In genomic region chr3:5017953-5018531, GRCh38 we compare ENCODE assay signal across 8 cellular contexts. TPM values are rescaled to one million over a fixed set of nuclear protein-coding genes. Genes with fewer than 3 reads are reported as not detected.
A peak's percentile ranks its signal among the peaks of the same experiment; 100 is the strongest.
DNase-seq lines count a peak whose midpoint lies in the region; ATAC-seq and TF ChIP-seq lines count a peak whose summit lies in the region.

No MANE protein-coding gene starts in this region.

- no peaks in the 10 kb centered on the region for H4K20me1 ChIP-seq in fibroblast of lung (ENCODE audit: control insufficient read depth, extremely low read depth, insufficient read depth, low read length)

- H3K27ac Mint-ChIP-seq in progenitor cell of endocrine pancreas: peak overlapping the region; percentile 49

- peak overlapping the region; percentile 13 for H3K27ac ChIP-seq in fibroblast of lung (ENCODE audit: insufficient read depth, low read length)

- H3K79me2 ChIP-seq in fibroblast of lung (ENCODE audit: control insufficient read depth, insufficient read depth, low read length): no peaks in the 10 kb centered on the region

- no peaks in the 10 kb centered on the region for H3K9me3 ChIP-seq in fibroblast of lung (ENCODE audit: control insufficient read depth, insufficient read depth, low read depth, low read length)

- DNase-seq in Caki2 (ENCODE audit: low read depth): peak; percentile 69
- peak; percentile 85 for DNase-seq in RPMI7951 (ENCODE audit: low read depth)
- peak; percentile 49 to 75 for DNase-seq in fibroblast of lung (ENCODE audit: low read depth in 2 of 2)
- no peak for DNase-seq in progenitor cell of endocrine pancreas (ENCODE audit: low spot score, unreplicated experiment)
- DNase-seq in DMS114 treated with DMSO at 0.1 percent for 48 hours (lab: John Stamatoyannopoulos, UW; ENCODE audit: unreplicated experiment): no peak
- no peak for DNase-seq in cortex of kidney (lab: John Stamatoyannopoulos, UW)

- H3K27me3 Mint-ChIP-seq in progenitor cell of endocrine pancreas: peaks cover 56% of the 10 kb centered on the region

- H3K4me1 Mint-ChIP-seq in progenitor cell of endocrine pancreas (ENCODE audit: low read depth): peaks cover 21% of the 10 kb centered on the region

- no peaks in the 10 kb centered on the region for H3K36me3 ChIP-seq in fibroblast of lung (ENCODE audit: control insufficient read depth, insufficient read depth, low read length)

- in situ Hi-C loops in Caki2 (cut with HindIII; ENCODE audit: low pct_unique_long_range_greater_than_20kb, low sequenced_read_pairs): no loop called here

- no peak overlapping the region for H3K9ac ChIP-seq in fibroblast of lung (ENCODE audit: insufficient read depth, low read length)

- H3K4me1 ChIP-seq in fibroblast of lung (ENCODE audit: control insufficient read depth, extremely low read depth, insufficient read depth, low read length): peaks cover 19% of the 10 kb centered on the region

- no peaks in the 10 kb centered on the region for H3K9me3 Mint-ChIP-seq in progenitor cell of endocrine pancreas (ENCODE audit: low read depth)

- H3K4me3 ChIP-seq in fibroblast of lung (replicated peaks in 1 of 4; ENCODE audit: control extremely low read depth in 1 of 4, insufficient read depth in 1 of 4, low read depth in 3 of 4, low read length in 4 of 4): no peak overlapping the region

- H3K4me2 ChIP-seq in fibroblast of lung (ENCODE audit: extremely low read depth, insufficient read depth, low read length): no peak overlapping the region

- no peak overlapping the region for H2AFZ ChIP-seq in fibroblast of lung (ENCODE audit: low read length)

- ATAC-seq in GM21381 (IDR thresholded peaks at IDR 0.05; ENCODE audit: unreplicated experiment) (no peak), HG02763 (IDR thresholded peaks at IDR 0.05; ENCODE audit: unreplicated experiment) (no peak)

- H3K36me3 Mint-ChIP-seq in progenitor cell of endocrine pancreas (ENCODE audit: insufficient read depth): no peaks in the 10 kb centered on the region

- no peak for TF ChIP-seq CTCF in fibroblast of lung (conservative IDR thresholded peaks at IDR 0.05 in 1 of 2, IDR thresholded peaks at IDR 0.05 in 1 of 2; ENCODE audit: low read depth in 1 of 2, low read length in 2 of 2)
- no peak for TF ChIP-seq CTCF in progenitor cell of endocrine pancreas (IDR thresholded peaks at IDR 0.05; ENCODE audit: unreplicated experiment)

- no peak overlapping the region for H3K4me3 Mint-ChIP-seq in progenitor cell of endocrine pancreas (ENCODE audit: low read depth)

- no peaks in the 10 kb centered on the region for H3K27me3 ChIP-seq in fibroblast of lung (ENCODE audit: control insufficient read depth, insufficient read depth, low read length)

RNA-seq across cellular contexts. Expression of gene BHLHE40, which starts 38.8 kb away (rescaled TPM):
- 35.3 and 49.9 TPM in 2 replicates for total RNA-seq in Caki2 (2014; rRNA removed; shearing (Covaris generic); ENCODE audit: low replicate concordance)
- 43.2 and 62.8 TPM in 2 replicates for total RNA-seq in RPMI7951 (2014; rRNA removed; shearing (Covaris generic))
- total RNA-seq in fibroblast of lung: 12.8 and 16.7 TPM in 2 replicates
- polyA plus RNA-seq in fibroblast of lung: 20.8 and 28.4 TPM in 2 replicates
- 20.9 and 37.6 TPM in 2 replicates for polyA plus RNA-seq in fibroblast of lung (2012)
- polyA minus RNA-seq in fibroblast of lung (ENCODE audit: low replicate concordance): 46.1 and 68.2 TPM in 2 replicates
- total RNA-seq in progenitor cell of endocrine pancreas: 1.1 and 1.3 TPM in 2 replicates

Comparison
In these comparisons a context has a peak if more than half of its experiments do, and no peak if none do; other contexts are left out.
1. DNase-seq: peak in Caki2 (single experiment), RPMI7951 (single experiment) and fibroblast of lung (2 of 2); none in progenitor cell of endocrine pancreas (single experiment), DMS114 treated with DMSO at 0.1 percent for 48 hours (single experiment) and cortex of kidney (single experiment).